17 cellular contexts compared by ENCODE assay signal in genomic region chr11:35355102-35355749, GRCh38.
DNase-seq lines count a peak whose midpoint lies in the region; ATAC-seq, FAIRE-seq and TF ChIP-seq lines count a peak whose summit lies in the region.
"Had no signal": no experiment of that assay in that cellular context is flagged by ENCODE, and none has a peak within 500 bp of the region (broad histone marks: within the 10 kb centered on the region; RNA-seq: fewer than 3 reads in every experiment).

No MANE protein-coding gene starts in this region.

- H3K4me3 ChIP-seq in GM23248 (0 out of 2 replicates have a peak overlapping the region, but pooled peaks have one; percentile 20), astrocyte (ENCODE audit: insufficient read depth, low read depth, low read length) (no peak overlapping the region), mesenchymal stem cell (ENCODE audit: insufficient read depth in 1 of 2, low read depth in 1 of 2, low read length in 2 of 2) (no peak overlapping the region), mucosa of descending colon (no peak overlapping the region)

- H3K9ac ChIP-seq in GM23248: no peak overlapping the region
- H3K9ac ChIP-seq in astrocyte (ENCODE audit: low read length): no peak overlapping the region
- no peak overlapping the region for H3K9ac ChIP-seq in mesenchymal stem cell (ENCODE audit: low read length)
- H3K9ac ChIP-seq: KMS-11 had no signal

- H3K9me3 ChIP-seq in GM23248 (ENCODE audit: low read depth): no peaks in the 10 kb centered on the region
- no peaks in the 10 kb centered on the region for H3K9me3 ChIP-seq in astrocyte (ENCODE audit: insufficient read depth, low read depth, low read length)
- no peaks in the 10 kb centered on the region for H3K9me3 ChIP-seq in mesenchymal stem cell (ENCODE audit: control insufficient read depth, low read length)
- no peaks in the 10 kb centered on the region for H3K9me3 ChIP-seq in mucosa of descending colon
- H3K9me3 ChIP-seq in CD4-positive, alpha-beta T cell (ENCODE audit: control insufficient read depth, low read length): no peaks in the 10 kb centered on the region

- no peaks in the 10 kb centered on the region for H3K4me1 Mint-ChIP-seq in astrocyte (ENCODE audit: low read depth, unreplicated experiment)
- peaks cover 12% of the 10 kb centered on the region for H3K4me1 Mint-ChIP-seq in CD4-positive, alpha-beta T cell (ENCODE audit: low read depth)

- intact Hi-C loops in mucosa of descending colon (cut with DNase I, micrococcal nuclease): no loop called here
- intact Hi-C loops in CD4-positive, alpha-beta T cell (cut with DNase I, micrococcal nuclease): no loop called here

- H3K27ac Mint-ChIP-seq in astrocyte (ENCODE audit: unreplicated experiment): no peak overlapping the region
- no peak overlapping the region for H3K27ac Mint-ChIP-seq in CD4-positive, alpha-beta T cell

- H2AFZ ChIP-seq in GM23248 (peak overlapping the region; percentile 58), astrocyte (ENCODE audit: low read depth, low read length) (no peak overlapping the region), mesenchymal stem cell (ENCODE audit: low read depth, low read length) (no peak overlapping the region)

- H3K9me3 Mint-ChIP-seq in astrocyte (ENCODE audit: unreplicated experiment): no peaks in the 10 kb centered on the region
- H3K9me3 Mint-ChIP-seq in CD4-positive, alpha-beta T cell: no peaks in the 10 kb centered on the region

- H2BK15ac ChIP-seq in mesenchymal stem cell (ENCODE audit: low read depth, poor library complexity, severe bottlenecking): no peak overlapping the region

- H3K14ac ChIP-seq in mesenchymal stem cell (ENCODE audit: low read length in 2 of 2): no peak overlapping the region

- POLR2A ChIA-PET in CD4-positive, alpha-beta T cell (lab: Charles Lee): interaction anchor here (0.7 kb wide), 1 partner anchor 75 kb away, joined by 3 read pairs; no protein-coding TSS in a partner anchor

- H2AK5ac ChIP-seq in mesenchymal stem cell (ENCODE audit: low read length, severe bottlenecking): no peak overlapping the region

- peaks cover 4% of the 10 kb centered on the region for H3K27me3 Mint-ChIP-seq in astrocyte (ENCODE audit: low read depth, unreplicated experiment)
- no peaks in the 10 kb centered on the region for H3K27me3 Mint-ChIP-seq in CD4-positive, alpha-beta T cell

- CTCF ChIA-PET in CD4-positive, alpha-beta T cell (lab: Charles Lee): no interaction called here

- 96 to 99% methylated on average over 5 of the region's 5 CpGs for WGBS in GM23248 (ENCODE audit: low coverage in 1 of 2, low lambda C conversion rate in 2 of 2, missing lambda C conversion rate in 2 of 2), 2 experiments
- WGBS in mesenchymal stem cell: 79% methylated on average over 5 of the region's 5 CpGs

- DNase-seq in GM12892 (ENCODE audit: insufficient read length) (no peak), GM23248 (no peak), astrocyte (ENCODE audit: low read depth) (no peak), mesenchymal stem cell (no peak), mucosa of descending colon (no peak), NCI-H82 treated with DMSO at 0.1 percent for 48 hours (lab: John Stamatoyannopoulos, UW; ENCODE audit: unreplicated experiment) (no peak)
- no peak for DNase-seq in CD4-positive, alpha-beta T cell
- DNase-seq: AML-193, DMS79, GOT3, MV-4-11, NCI-H1694 treated with DMSO at 0.1 percent for 48 hours, SHP77 had no signal

- no peak overlapping the region for H3K18ac ChIP-seq in mesenchymal stem cell (ENCODE audit: low read depth in 1 of 2, low read length in 2 of 2)

- TF ChIP-seq CTCF in astrocyte (IDR thresholded peaks at IDR 0.05; ENCODE audit: insufficient read depth, low read depth, low read length): no peak
- TF ChIP-seq CTCF in mucosa of descending colon (IDR thresholded peaks at IDR 0.05): no peak
- no peak for TF ChIP-seq CTCF in CD4-positive, alpha-beta T cell (IDR thresholded peaks at IDR 0.05)

- no peak overlapping the region for H2BK120ac ChIP-seq in mesenchymal stem cell (ENCODE audit: low read depth, low read length)

- ATAC-seq in mucosa of descending colon (no peak), HG03565 (IDR thresholded peaks at IDR 0.05; ENCODE audit: unreplicated experiment) (no peak)
- no peak for ATAC-seq in CD4-positive, alpha-beta T cell (ENCODE audit: poor library complexity)
- ATAC-seq: HCT116 had no signal

- no peak overlapping the region for H4K8ac ChIP-seq in mesenchymal stem cell (ENCODE audit: low read length)

- in situ Hi-C loops in GM23248 (cut with MboI): no loop called here

- no peak overlapping the region for H2BK12ac ChIP-seq in mesenchymal stem cell (ENCODE audit: low read length in 2 of 2)

- H3K4me2 ChIP-seq in GM23248 (ENCODE audit: unreplicated experiment) (peak overlapping the region; percentile 79), astrocyte (ENCODE audit: low read length) (peak overlapping the region; percentile 23), mesenchymal stem cell (ENCODE audit: low read length, poor library complexity, severe bottlenecking) (no peak overlapping the region)
- H3K4me2 ChIP-seq: KMS-11 had no signal

- H3K27ac ChIP-seq in GM23248 (peak overlapping the region; percentile 52), astrocyte (ENCODE audit: low read depth, low read length) (no peak overlapping the region), mesenchymal stem cell (ENCODE audit: low read length, poor library complexity, severe bottlenecking) (no peak overlapping the region)
- H3K27ac ChIP-seq in CD4-positive, alpha-beta T cell (ENCODE audit: low read depth, low read length): no peak overlapping the region
- H3K27ac ChIP-seq: C4-2B, KMS-11 had no signal

- no peaks in the 10 kb centered on the region for H4K20me1 ChIP-seq in GM23248 (ENCODE audit: insufficient read depth)
- no peaks in the 10 kb centered on the region for H4K20me1 ChIP-seq in astrocyte (ENCODE audit: insufficient read depth, low read length)

- H3K27me3 ChIP-seq in GM23248 (replicated peaks; ENCODE audit: insufficient read depth) (no peaks in the 10 kb centered on the region), astrocyte (ENCODE audit: insufficient read depth, low read length) (no peaks in the 10 kb centered on the region), mesenchymal stem cell (ENCODE audit: control insufficient read depth in 1 of 2, insufficient read depth in 1 of 2, low read length in 2 of 2) (no peaks in the 10 kb centered on the region)
- no peaks in the 10 kb centered on the region for H3K27me3 ChIP-seq in CD4-positive, alpha-beta T cell (ENCODE audit: control insufficient read depth, insufficient read depth, low read length)

- H3F3A ChIP-seq in GM23248 (ENCODE audit: insufficient read depth): peaks cover 31% of the 10 kb centered on the region

- H3K36me3 Mint-ChIP-seq in astrocyte (ENCODE audit: low read depth, unreplicated experiment): no peaks in the 10 kb centered on the region
- H3K36me3 Mint-ChIP-seq in CD4-positive, alpha-beta T cell (ENCODE audit: low read depth): no peaks in the 10 kb centered on the region

- H3K4me1 ChIP-seq in GM23248 (ENCODE audit: insufficient read depth) (peaks cover 29% of the 10 kb centered on the region), astrocyte (ENCODE audit: insufficient read depth, low read length) (peaks cover 18% of the 10 kb centered on the region), mesenchymal stem cell (ENCODE audit: control insufficient read depth, insufficient read depth, low read depth, low read length) (peaks cover 10% of the 10 kb centered on the region), mucosa of descending colon (ENCODE audit: low read depth) (no peaks in the 10 kb centered on the region)

- no peak overlapping the region for H3K23ac ChIP-seq in mesenchymal stem cell (ENCODE audit: low read length in 2 of 2)

- H3K79me2 ChIP-seq in GM23248 (ENCODE audit: insufficient read depth) (no peaks in the 10 kb centered on the region), astrocyte (ENCODE audit: insufficient read depth, low read length) (no peaks in the 10 kb centered on the region)

- no peaks in the 10 kb centered on the region for H3K36me3 ChIP-seq in GM23248 (ENCODE audit: low read depth)
- H3K36me3 ChIP-seq in astrocyte (ENCODE audit: insufficient read depth, low read length): no peaks in the 10 kb centered on the region
- H3K36me3 ChIP-seq in mesenchymal stem cell (ENCODE audit: control insufficient read depth in 1 of 2, insufficient read depth in 2 of 2, low read depth in 1 of 2, low read length in 2 of 2): peaks cover 0 to 14% of the 10 kb centered on the region in 2 experiments
- H3K36me3 ChIP-seq in mucosa of descending colon (ENCODE audit: low read depth): no peaks in the 10 kb centered on the region

- no peak overlapping the region for H3K4ac ChIP-seq in mesenchymal stem cell (ENCODE audit: low read depth in 1 of 2, low read length in 2 of 2)

- peak; percentile 81 for FAIRE-seq in GM12892 (lab: Jason Lieb, UNC)
- FAIRE-seq in astrocyte (lab: Jason Lieb, UNC): no peak

- H2BK5ac ChIP-seq in mesenchymal stem cell (ENCODE audit: low read depth, low read length, poor library complexity, severe bottlenecking): no peak overlapping the region

- TF ChIP-seq POLR2A in GM12892 (IDR thresholded peaks at IDR 0.05; ENCODE audit: low read depth, low read length): no peak

- H3K9me2 ChIP-seq in GM23248 (ENCODE audit: insufficient read depth): no peaks in the 10 kb centered on the region

- no peaks in the 10 kb centered on the region for H3K79me1 ChIP-seq in mesenchymal stem cell (replicated peaks; ENCODE audit: low read length, poor library complexity, severe bottlenecking)

- H4K91ac ChIP-seq in mesenchymal stem cell (ENCODE audit: low read length): peak overlapping the region; percentile 46

- H3K4me3 Mint-ChIP-seq in astrocyte (ENCODE audit: unreplicated experiment): no peak overlapping the region
- no peak overlapping the region for H3K4me3 Mint-ChIP-seq in CD4-positive, alpha-beta T cell
